24 cellular contexts compared by ENCODE assay signal in the genomic region with DNA sequence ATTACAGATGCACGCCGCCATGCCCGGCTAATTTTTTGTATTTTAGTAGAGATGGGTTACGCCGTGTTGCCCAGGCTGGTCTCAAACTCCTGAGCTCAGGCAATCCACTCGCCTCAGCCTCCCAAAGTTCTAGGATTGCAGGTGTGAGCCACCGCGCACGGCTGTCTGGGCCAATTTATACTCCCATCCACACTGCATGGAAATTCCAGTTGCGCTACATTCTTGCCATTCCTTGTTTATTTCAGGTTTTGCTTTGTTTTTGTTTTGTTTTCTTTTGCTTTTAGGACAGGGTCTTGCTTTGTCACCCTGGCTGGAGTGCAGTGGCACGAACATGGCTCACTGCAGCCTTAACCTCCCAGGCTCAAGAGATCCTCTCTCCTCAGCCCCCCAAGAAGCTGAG.
"Had no signal": no experiment of that assay in that cellular context is flagged by ENCODE, and none has a peak within 500 bp of the region (broad histone marks: within the 10 kb centered on the region; RNA-seq: fewer than 3 reads in every experiment).

No MANE protein-coding gene starts in this region.

- H2AFZ ChIP-seq: neural progenitor cell, parathyroid adenoma had no signal

- H3K9me3 ChIP-seq: ovary, psoas muscle, right lobe of liver, sigmoid colon, stomach, thoracic aorta, thyroid gland, tibial nerve, upper lobe of right lung, uterus had no signal

- ATAC-seq: natural killer cell; psoas muscle; right cardiac atrium; right lobe of liver; stimulated activated effector memory CD8-positive, alpha-beta T cell treated with anti-CD3 and anti-CD28 coated beads, Interleukin-12 subunit alpha, Interleukin-12 subunit beta, amount 100 ng/mL, for 72 hours; stimulated activated naive B cell treated with anti-CD40 and anti-IgM and Interleukin-4, amounts not matched to agents 10 μg/mL and 1 μg/mL and 100 μg/mL, for 72 hours; upper lobe of right lung had no signal

- H3K27ac ChIP-seq: neural progenitor cell, ovary, parathyroid adenoma, psoas muscle, right lobe of liver, sigmoid colon, stomach, thoracic aorta, thyroid gland, tibial nerve, upper lobe of right lung, uterus had no signal

- H3K27me3 ChIP-seq: neural progenitor cell, ovary, right lobe of liver, sigmoid colon, stomach, thyroid gland, tibial nerve, upper lobe of right lung, uterus had no signal

- H3K79me2 ChIP-seq: parathyroid adenoma had no signal

- H3K36me3 ChIP-seq: neural progenitor cell, ovary, right lobe of liver, sigmoid colon, stomach, thoracic aorta, thyroid gland, tibial nerve, upper lobe of right lung, uterus had no signal

- H3K9ac ChIP-seq: neural progenitor cell, parathyroid adenoma had no signal

- H3K4me2 ChIP-seq: neural progenitor cell had no signal

- H3K4me1 ChIP-seq: neural progenitor cell, parathyroid adenoma, psoas muscle, sigmoid colon, stomach, thyroid gland, tibial nerve, upper lobe of right lung, uterus had no signal

- DNase-seq: natural killer cell; occipital lobe; ovary; posterior cingulate gyrus; psoas muscle; right cardiac atrium; right lobe of liver; sigmoid colon; small intestine; stimulated activated CD4-positive, alpha-beta T cell treated with anti-CD3 and anti-CD28 coated beads, Interleukin-15, amount 100 ng/mL, for 24 hours; stimulated activated CD4-positive, alpha-beta T cell treated with anti-CD3 and anti-CD28 coated beads, Interleukin-2, amount 100 ng/mL, for 24 hours; stimulated activated CD4-positive, alpha-beta T cell treated with anti-CD3 and anti-CD28 coated beads, Interleukin-2, amount 100 ng/mL, for 48 hours; stimulated activated CD4-positive, alpha-beta T cell treated with anti-CD3 and anti-CD28 coated beads, Interleukin-4, amount 100 ng/mL, for 24 hours; stimulated activated naive B cell treated with anti-CD40 and anti-IgM and Interleukin-4, amounts not matched to agents 10 μg/mL and 1 μg/mL and 100 μg/mL, for 72 hours; stimulated activated naive CD4-positive, alpha-beta T cell treated with Interleukin-2 at 50 U/mL for 16 hours; stomach; thyroid gland; upper lobe of right lung; uterus had no signal

- H3K4me3 ChIP-seq: neural progenitor cell, ovary, psoas muscle, right lobe of liver, sigmoid colon, stomach, thoracic aorta, thyroid gland, tibial nerve, upper lobe of right lung, uterus had no signal
